Comparison of ENCODE assay signal across 20 cellular contexts in genomic region chr9:27451207-27451792, GRCh38.
DNase-seq lines count a peak whose midpoint lies in the region; ATAC-seq, FAIRE-seq and TF ChIP-seq lines count a peak whose summit lies in the region.
"Had no signal": no experiment of that assay in that cellular context is flagged by ENCODE, and none has a peak within 500 bp of the region (broad histone marks: within the 10 kb centered on the region; RNA-seq: fewer than 3 reads in every experiment).

No MANE protein-coding gene starts in this region.

- TF ChIP-seq CTCF in fibroblast of villous mesenchyme (IDR thresholded peaks at IDR 0.05; ENCODE audit: insufficient read depth, low read depth, low read length): no peak

- DNase-seq in NCI-H2171 treated with DMSO at 0.1 percent for 48 hours (lab: John Stamatoyannopoulos, UW) (peak; percentile 62), fibroblast of villous mesenchyme (ENCODE audit: low read depth) (peak; percentile 42), urothelium cell line (ENCODE audit: low spot score) (no peak), RCC 7860 (ENCODE audit: low spot score) (no peak), HCEC 1CT (no peak), left ventricle myocardium superior (no peak)
- DNase-seq: activated gamma-delta T cell; amniotic stem cell; BE2C; central memory CD4-positive, alpha-beta T cell; COR-L47; HFFc6; NCI-H1092; NCI-H2081; NCI-H510A; right cardiac atrium; stimulated activated naive B cell treated with anti-CD40 and anti-IgM and Interleukin-4, amounts not matched to agents 10 μg/mL and 1 μg/mL and 100 μg/mL, for 72 hours; T-cell had no signal

- H3K4me3 ChIP-seq in fibroblast of villous mesenchyme (ENCODE audit: low read depth, low read length): no peak overlapping the region
- H3K4me3 ChIP-seq: tibial nerve had no signal

- FAIRE-seq in urothelium cell line (lab: Jason Lieb, UNC): peak; percentile 63
- no peak for FAIRE-seq in RCC 7860 (lab: Jason Lieb, UNC)

- intact Hi-C loops in left ventricle myocardium superior (cut with micrococcal nuclease): no loop called here

- ATAC-seq in GM19468 (IDR thresholded peaks at IDR 0.05; ENCODE audit: extremely low read depth, unreplicated experiment) (peak; percentile 28), left ventricle myocardium superior (no peak)
- ATAC-seq: right cardiac atrium; stimulated activated naive B cell treated with anti-CD40 and anti-IgM and Interleukin-4, amounts not matched to agents 10 μg/mL and 1 μg/mL and 100 μg/mL, for 72 hours; T-cell had no signal

Comparison
In these comparisons a context has a peak if more than half of its experiments do, and no peak if none do; other contexts are left out.
1. DNase-seq: peak in NCI-H2171 treated with DMSO at 0.1 percent for 48 hours (single experiment) and fibroblast of villous mesenchyme (single experiment); none in urothelium cell line (single experiment), RCC 7860 (single experiment), HCEC 1CT (single experiment) and left ventricle myocardium superior (single experiment).